8 cellular contexts compared by ENCODE assay signal in genomic region chr4:53015681-53016080, GRCh38.
DNase-seq lines count a peak whose midpoint lies in the region; ATAC-seq and TF ChIP-seq lines count a peak whose summit lies in the region.

No MANE protein-coding gene starts in this region.

- H3K27me3 Mint-ChIP-seq in activated T-helper 17 cell treated with anti-CD3 and anti-CD28 coated beads, Interleukin-2, amount 50 U/mL, for 72 hours = no peaks in the 10 kb centered on the region

- no peaks in the 10 kb centered on the region for H3K27me3 ChIP-seq in Peyer's patch
- no peaks in the 10 kb centered on the region for H3K27me3 ChIP-seq in psoas muscle (ENCODE audit: insufficient read depth in 3 of 3, low read length in 2 of 3)

- peaks cover 0 to 9% (median 0%) of the 10 kb centered on the region in 4 donors for H3K4me1 ChIP-seq in Peyer's patch
- peaks cover 26% of the 10 kb centered on the region for H3K4me1 ChIP-seq in psoas muscle

- H3K4me1 Mint-ChIP-seq in activated T-helper 17 cell treated with anti-CD3 and anti-CD28 coated beads, Interleukin-2, amount 50 U/mL, for 72 hours = peaks cover 10% of the 10 kb centered on the region

- TF ChIP-seq CTCF in Peyer's patch (IDR thresholded peaks at IDR 0.05) = peak in 5 of 6 experiments; percentile 13 to 61 (median 53)
- peak; percentile 70 for TF ChIP-seq CTCF in psoas muscle (IDR thresholded peaks at IDR 0.05)

- no peaks in the 10 kb centered on the region for H3K9me3 Mint-ChIP-seq in activated T-helper 17 cell treated with anti-CD3 and anti-CD28 coated beads, Interleukin-2, amount 50 U/mL, for 72 hours

- DNase-seq in Ammon's horn (ENCODE audit: low spot score) (peak; percentile 54), HCEC 1CT (peak; percentile 41), Peyer's patch (no peak), fibroblast of peridontal ligament (ENCODE audit: extremely low read depth) (peak; percentile 88), psoas muscle (no peak), DMS79 (lab: John Stamatoyannopoulos, UW) (no peak)

- ATAC-seq in psoas muscle (peak in 2 of 4 donors; percentile 42), GM21423 (IDR thresholded peaks at IDR 0.05; ENCODE audit: unreplicated experiment) (no peak)
- no peak for ATAC-seq in activated T-helper 17 cell treated with anti-CD3 and anti-CD28 coated beads, Interleukin-2, amount 50 U/mL, for 72 hours (replicated peaks)

- H3K9me3 ChIP-seq in Peyer's patch (no peaks in the 10 kb centered on the region), psoas muscle (no peaks in the 10 kb centered on the region)

- H3K36me3 ChIP-seq in Peyer's patch (no peaks in the 10 kb centered on the region), psoas muscle (ENCODE audit: insufficient read depth in 1 of 2, low read depth in 1 of 2) (no peaks in the 10 kb centered on the region)

- H3K4me3 Mint-ChIP-seq in activated T-helper 17 cell treated with anti-CD3 and anti-CD28 coated beads, Interleukin-2, amount 50 U/mL, for 72 hours = no peak overlapping the region

- no peak overlapping the region for H3K27ac Mint-ChIP-seq in activated T-helper 17 cell treated with anti-CD3 and anti-CD28 coated beads, Interleukin-2, amount 50 U/mL, for 72 hours

- 38 to 46% (median 40%) methylated on average over 5 of the region's 5 CpGs for WGBS in psoas muscle, 3 donors

- intact Hi-C loops in psoas muscle (cut with DNase I) = loop anchor here in 1 of 2 donors (5.0 to 10.0 kb wide), 4 partner anchors 182 to 1217 kb away; partner anchors contain the start of gene FIP1L1

- H3K36me3 Mint-ChIP-seq in activated T-helper 17 cell treated with anti-CD3 and anti-CD28 coated beads, Interleukin-2, amount 50 U/mL, for 72 hours (ENCODE audit: low read depth) = no peaks in the 10 kb centered on the region

- no peak for TF ChIP-seq POLR2A in Peyer's patch (IDR thresholded peaks at IDR 0.05)

- H3K4me3 ChIP-seq in Peyer's patch (no peak overlapping the region), psoas muscle (no peak overlapping the region)

- H3K27ac ChIP-seq in Peyer's patch (no peak overlapping the region), psoas muscle (no peak overlapping the region)

Comparison
In these comparisons a context has a peak if more than half of its experiments do, and no peak if none do; other contexts are left out.
1. DNase-seq: peak in Ammon's horn (single experiment), HCEC 1CT (single experiment) and fibroblast of peridontal ligament (single experiment); none in Peyer's patch (0 of 3), psoas muscle (0 of 2) and DMS79 (single experiment).